16 cellular contexts compared by ENCODE assay signal in the genomic region with DNA sequence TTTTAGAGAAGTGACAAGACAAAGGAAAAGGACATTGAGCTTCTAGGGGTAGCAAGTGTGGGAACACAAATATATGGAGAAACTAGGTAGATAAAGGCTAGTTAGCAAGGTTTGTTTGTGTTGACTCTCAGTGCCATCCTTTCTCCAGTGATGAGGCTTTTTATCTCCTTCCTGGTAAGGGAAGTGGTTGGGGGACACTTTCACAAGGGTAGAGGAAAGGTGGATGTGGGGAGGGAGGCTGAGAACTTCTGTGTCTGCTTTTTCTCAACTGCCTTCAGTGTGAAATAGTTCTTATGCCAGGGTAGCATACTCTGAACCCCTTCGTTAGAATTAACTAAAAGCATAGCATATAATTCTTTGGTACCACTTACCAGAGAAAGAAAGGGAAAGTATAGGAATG.
"Had no signal": no experiment of that assay in that cellular context is flagged by ENCODE, and none has a peak within 500 bp of the region (broad histone marks: within the 10 kb centered on the region; RNA-seq: fewer than 3 reads in every experiment).

No MANE protein-coding gene starts in this region.

- DNase-seq: activated naive CD4-positive, alpha-beta T cell; body of pancreas; erythroblast; gastrocnemius medialis; heart right ventricle; immature natural killer cell; kidney glomerular epithelial cell; left ventricle myocardium inferior; mammary epithelial cell; stimulated activated naive CD4-positive, alpha-beta T cell; T1000 had no signal

- H3K36me3 ChIP-seq: gastrocnemius medialis, heart right ventricle, left ventricle myocardium inferior had no signal

- ATAC-seq: activated CD4-positive, CD25-positive, alpha-beta regulatory T cell treated with anti-CD3 and anti-CD28 coated beads, Interleukin-2, amount 50 U/mL, for 24 hours; body of pancreas; heart right ventricle had no signal

- H3K4me3 ChIP-seq: body of pancreas, coronary artery, gastrocnemius medialis, heart right ventricle, left ventricle myocardium inferior had no signal

- H3K27ac Mint-ChIP-seq: progenitor cell of endocrine pancreas had no signal

- H3K9me3 ChIP-seq: body of pancreas, gastrocnemius medialis, heart right ventricle, left ventricle myocardium inferior had no signal

- FAIRE-seq: endometrium had no signal

- H3K27me3 ChIP-seq: body of pancreas, gastrocnemius medialis, heart right ventricle had no signal

- H3K4me1 ChIP-seq: body of pancreas, heart right ventricle, left ventricle myocardium inferior had no signal

- H3K27ac ChIP-seq: body of pancreas, coronary artery, heart right ventricle, left ventricle myocardium inferior had no signal

- H3K36me3 Mint-ChIP-seq: immature natural killer cell had no signal

- H3K9me3 Mint-ChIP-seq: immature natural killer cell, neural crest cell had no signal

- H3K27me3 Mint-ChIP-seq: progenitor cell of endocrine pancreas had no signal

- H3K4me3 Mint-ChIP-seq: immature natural killer cell, neural crest cell had no signal
